8 cellular contexts compared by ENCODE assay signal in genomic region chr4:85196015-85196414, GRCh38.
DNase-seq lines count a peak whose midpoint lies in the region; FAIRE-seq and TF ChIP-seq lines count a peak whose summit lies in the region.
"Not testable (repeated sequence)": the region's sequence is repeated elsewhere in the genome, so short reads cannot be mapped to it uniquely, and the experiment has no call there.

No MANE protein-coding gene starts in this region.

- not testable (repeated sequence) for H2BK15ac ChIP-seq in H1 (ENCODE audit: low read length)

- FAIRE-seq in H1 (lab: Jason Lieb, UNC); urothelium cell line (lab: Jason Lieb, UNC): not testable (repeated sequence)

- not testable (repeated sequence) for H2BK120ac ChIP-seq in H1 (replicated peaks; ENCODE audit: low read depth, low read length)

- not testable (repeated sequence) for H4K20me1 ChIP-seq in H1 (replicated peaks in 1 of 2; ENCODE audit: control insufficient read depth in 1 of 2, insufficient read depth in 2 of 2, low read length in 2 of 2)

- not testable (repeated sequence) for H2BK5ac ChIP-seq in H1 (ENCODE audit: low read depth, low read length)

- not testable (repeated sequence) for H3K23ac ChIP-seq in H1 (ENCODE audit: insufficient read length)

- TF ChIP-seq POLR2A in H1 (IDR thresholded peaks at IDR 0.05; ENCODE audit: control extremely low read depth in 1 of 2, low read depth in 2 of 2, low read length in 2 of 2) = not testable (repeated sequence)

- not testable (repeated sequence) for H3K18ac ChIP-seq in H1 (ENCODE audit: extremely low read depth, low read length)

- H3K23me2 ChIP-seq in H1 (ENCODE audit: low read depth, low read length) = not testable (repeated sequence)

- not testable (repeated sequence) for TF ChIP-seq CTCF in H1 (IDR thresholded peaks at IDR 0.05; ENCODE audit: control extremely low read depth in 1 of 3, insufficient read depth in 1 of 3, low read depth in 1 of 3, low read length in 3 of 3)

- in situ Hi-C loops in ACHN (cut with HindIII; ENCODE audit: low pct_ligation_motif_present, low pct_unique_long_range_greater_than_20kb, low sequenced_read_pairs) = not testable (repeated sequence)

- H2BK20ac ChIP-seq in H1 (ENCODE audit: low read length) = not testable (repeated sequence)

- H3K14ac ChIP-seq in H1 (ENCODE audit: insufficient read length) = not testable (repeated sequence)

- H3K4me2 ChIP-seq in H1 (ENCODE audit: insufficient read depth in 1 of 2, low read depth in 2 of 2, low read length in 2 of 2) = not testable (repeated sequence)

- CTCF ChIA-PET in H1 (lab: Charles Lee; ENCODE audit: partially characterized antibody) = interaction anchor here (1.3 kb wide), 1 partner anchor 39 kb away, joined by 3 read pairs; no protein-coding TSS in a partner anchor

- H4K5ac ChIP-seq in H1 (ENCODE audit: insufficient read length, low read depth, low read length) = not testable (repeated sequence)

- H3K4me1 ChIP-seq in SJCRH30; H1 (replicated peaks in 1 of 4; ENCODE audit: control insufficient read depth in 3 of 4, insufficient read depth in 4 of 4, low read length in 3 of 4): not testable (repeated sequence)

- not testable (repeated sequence) for H3K4ac ChIP-seq in H1 (replicated peaks; ENCODE audit: insufficient read length, low read depth, low read length)

- not testable (repeated sequence) for TF ChIP-seq EP300 in H1 (IDR thresholded peaks at IDR 0.05; ENCODE audit: borderline replicate concordance in 1 of 2, low read depth in 2 of 2, low read length in 2 of 2)

- H4K91ac ChIP-seq in H1 (replicated peaks; ENCODE audit: insufficient read length, low read length) = not testable (repeated sequence)

- DNase-seq in ACHN = peak; percentile 1
- peak; percentile 2 for DNase-seq in EL
- DNase-seq in HT1080 (ENCODE audit: low read depth) = peak; percentile 76
- peak; percentile 2 for DNase-seq in MV-4-11 (lab: John Stamatoyannopoulos, UW)
- peak; percentile 57 for DNase-seq in NK-92 treated with Interleukin-12 subunit alpha and Interleukin-12 subunit beta, amount 100 ng/mL, for 24 hours (lab: John Stamatoyannopoulos, UW)
- DNase-seq in SJCRH30 = peak; percentile 10 to 27
- not testable (repeated sequence) for DNase-seq in H1 (ENCODE audit: low read depth in 1 of 2, low spot score in 2 of 2)
- DNase-seq in urothelium cell line (ENCODE audit: low spot score) = peak; percentile 13

- not testable (repeated sequence) for H3K9ac ChIP-seq in H1 (replicated peaks in 1 of 4; ENCODE audit: extremely low read depth in 1 of 4, low read depth in 3 of 4, low read length in 3 of 4)

- H3K36me3 ChIP-seq in SJCRH30; H1 (ENCODE audit: control insufficient read depth in 2 of 4, insufficient read depth in 4 of 4, low read length in 3 of 4): not testable (repeated sequence)

- H3K79me1 ChIP-seq in H1 (ENCODE audit: low read depth, low read length) = not testable (repeated sequence)

- H3K56ac ChIP-seq in H1 (replicated peaks; ENCODE audit: insufficient read length, low read depth, low read length) = not testable (repeated sequence)

- not testable (repeated sequence) for H3K4me3 ChIP-seq in SJCRH30; H1 (ENCODE audit: extremely low read depth in 1 of 4, insufficient read depth in 2 of 4, low read depth in 3 of 4, low read length in 4 of 4)

- WGBS in H1 (ENCODE audit: extremely low coverage in 1 of 2, insufficient coverage in 1 of 2, insufficient read length in 1 of 2, insufficient replicate concordance in 2 of 2, low coverage in 1 of 2, low lambda C conversion rate in 2 of 2, missing lambda C conversion rate in 1 of 2), 2 experiments = 85% methylated on average over 7 of the region's 7 CpGs; no CpG with 5 or more reads in 1 of the 2 experiments

- TF ChIP-seq RAD21 in H1 (IDR thresholded peaks at IDR 0.05 in 1 of 2, conservative IDR thresholded peaks at IDR 0.05 in 1 of 2; ENCODE audit: low read depth in 2 of 2, low read length in 2 of 2) = not testable (repeated sequence)

- H2BK12ac ChIP-seq in H1 (ENCODE audit: low read depth, low read length) = not testable (repeated sequence)

- not testable (repeated sequence) for H3K27ac ChIP-seq in SJCRH30; H1 (ENCODE audit: low read depth, low read length)

- not testable (repeated sequence) for H2AFZ ChIP-seq in H1 (ENCODE audit: low read length)

- POLR2A ChIA-PET in H1 (lab: Charles Lee; ENCODE audit: partially characterized antibody) = not testable (repeated sequence)

- H3K27me3 ChIP-seq in SJCRH30; H1 (replicated peaks in 1 of 4; ENCODE audit: control insufficient read depth in 3 of 4, extremely low read depth in 1 of 4, insufficient read depth in 3 of 4, low read length in 3 of 4): not testable (repeated sequence)

- H4K8ac ChIP-seq in H1 (ENCODE audit: extremely low read depth, insufficient read depth, low read length) = not testable (repeated sequence)

- H2AK5ac ChIP-seq in H1 (ENCODE audit: low read depth, low read length) = not testable (repeated sequence)

- not testable (repeated sequence) for H3K9me3 ChIP-seq in SJCRH30 (replicated peaks); H1 (ENCODE audit: insufficient read depth in 2 of 2, low read depth in 1 of 2, low read length in 1 of 2)

- not testable (repeated sequence) for H3K79me2 ChIP-seq in H1 (ENCODE audit: control insufficient read depth in 1 of 2, insufficient read depth in 2 of 2, low read length in 2 of 2)

TF ChIP-seq in H1, 55 proteins besides CTCF, POLR2A, EP300 and RAD21:
- TF ChIP-seq BACH1 (IDR thresholded peaks at IDR 0.05; ENCODE audit: low read length) (peak; percentile 73), MAFK (IDR thresholded peaks at IDR 0.05; ENCODE audit: low read depth, low read length) (peak; percentile 38; the same call in 1 of the 2 replicates)
